ENCODE assay signal across 8 cellular contexts in the genomic region with DNA sequence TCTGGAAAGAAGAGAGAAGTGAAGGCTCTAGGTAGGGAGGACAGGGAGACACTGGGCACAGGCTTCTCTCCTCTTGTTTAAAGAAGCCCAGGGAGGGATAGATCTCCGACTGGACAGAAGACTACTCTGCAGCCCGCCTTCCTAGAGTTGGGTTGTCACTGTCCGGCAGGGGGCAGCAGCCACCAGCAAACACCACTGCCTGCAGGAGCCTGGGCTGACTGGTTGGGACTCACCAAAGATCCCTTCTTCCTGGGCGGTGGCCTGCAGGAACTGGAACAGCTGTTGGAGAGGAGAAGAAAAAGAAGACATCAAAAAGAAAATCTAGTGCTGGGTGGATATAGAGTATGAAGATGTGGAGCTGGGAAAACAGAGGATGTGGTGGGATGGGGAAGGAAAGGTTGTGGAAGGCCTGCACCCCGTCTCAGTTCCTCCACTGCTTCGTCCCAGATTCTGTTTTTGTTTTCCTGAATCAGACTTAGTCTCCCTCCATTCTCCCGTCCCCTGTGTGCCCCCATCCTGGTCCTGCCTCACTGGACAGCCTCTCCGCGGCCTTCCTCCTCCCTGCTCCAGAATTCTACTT. TPM values are rescaled to one million over a fixed set of nuclear protein-coding genes. Genes with fewer than 3 reads are reported as not detected.
A peak's percentile ranks its signal among the peaks of the same experiment; 100 is the strongest.
DNase-seq lines count a peak whose midpoint lies in the region; ATAC-seq, FAIRE-seq and TF ChIP-seq lines count a peak whose summit lies in the region.
"Not testable (repeated sequence)": the region's sequence is repeated elsewhere in the genome, so short reads cannot be mapped to it uniquely, and the experiment has no call there.

No MANE protein-coding gene starts in this region.

- not testable (repeated sequence) for H3K9me1 ChIP-seq in keratinocyte (ENCODE audit: control insufficient read depth, extremely low read depth, insufficient read depth, low read length)

- POLR2A ChIA-PET in activated CD4-positive, alpha-beta T cell treated with anti-CD3 and anti-CD28 coated beads for 36 hours (lab: Charles Lee), result not testable (repeated sequence)

- not testable (repeated sequence) for H3K9ac ChIP-seq in keratinocyte (ENCODE audit: control insufficient read depth, extremely low read depth, insufficient read depth, low read length)

- not testable (repeated sequence) for FAIRE-seq in keratinocyte (lab: Jason Lieb, UNC)

- peak; percentile 51 for DNase-seq in NCI-H69 (lab: John Stamatoyannopoulos, UW)
- DNase-seq in activated CD4-positive, alpha-beta T cell treated with anti-CD3 and anti-CD28 coated beads for 36 hours, result peak; percentile 83
- peak; percentile 86 for DNase-seq in cardiac fibroblast (ENCODE audit: low read depth in 2 of 2)
- DNase-seq in keratinocyte (ENCODE audit: low read depth, low spot score), result not testable (repeated sequence)
- DNase-seq in stimulated activated CD4-positive, alpha-beta T cell treated with anti-CD3 and anti-CD28 coated beads, Interleukin-12 subunit alpha, Interleukin-12 subunit beta, amount 100 ng/mL, for 4 hours, result peak; percentile 69

- H3K4me1 Mint-ChIP-seq in activated CD4-positive, alpha-beta T cell treated with anti-CD3 and anti-CD28 coated beads for 36 hours, result not testable (repeated sequence)

- not testable (repeated sequence) for H3K4me1 ChIP-seq in keratinocyte (ENCODE audit: control insufficient read depth, extremely low read depth, insufficient read depth, low read length)

- H3K27me3 ChIP-seq in keratinocyte (ENCODE audit: control insufficient read depth, extremely low read depth, insufficient read depth, low read length), result not testable (repeated sequence)

- H3K9me3 ChIP-seq in keratinocyte (ENCODE audit: control insufficient read depth, low read depth, low read length), result not testable (repeated sequence)

- H3K36me3 Mint-ChIP-seq in activated CD4-positive, alpha-beta T cell treated with anti-CD3 and anti-CD28 coated beads for 36 hours (ENCODE audit: low read depth), result not testable (repeated sequence)

- not testable (repeated sequence) for H3K4me3 Mint-ChIP-seq in activated CD4-positive, alpha-beta T cell treated with anti-CD3 and anti-CD28 coated beads for 36 hours

- not testable (repeated sequence) for H4K20me1 ChIP-seq in keratinocyte (ENCODE audit: control insufficient read depth, extremely low read depth, insufficient read depth, low read length)

- H3K9me3 Mint-ChIP-seq in activated CD4-positive, alpha-beta T cell treated with anti-CD3 and anti-CD28 coated beads for 36 hours (ENCODE audit: low read depth), result not testable (repeated sequence)

- not testable (repeated sequence) for H3K27ac ChIP-seq in C4-2B; keratinocyte (ENCODE audit: control insufficient read depth, insufficient read depth, low read length)

- not testable (repeated sequence) for H2AFZ ChIP-seq in keratinocyte (ENCODE audit: control insufficient read depth, low read length)

- CTCF ChIA-PET in activated CD4-positive, alpha-beta T cell treated with anti-CD3 and anti-CD28 coated beads for 36 hours (lab: Charles Lee), result interaction anchor here (0.7 kb wide), 1 partner anchor 11 kb away, joined by 3 read pairs; no protein-coding TSS in a partner anchor

- TF ChIP-seq CTCF in C4-2B (conservative IDR thresholded peaks at IDR 0.05) (peak; percentile 89), cardiac fibroblast (IDR thresholded peaks at IDR 0.05; ENCODE audit: low read depth, low read length) (peak; percentile 80), keratinocyte (optimal IDR thresholded peaks at IDR 0.05 in 1 of 3, IDR thresholded peaks at IDR 0.05 in 1 of 3, conservative IDR thresholded peaks at IDR 0.05 in 1 of 3; ENCODE audit: extremely low read depth in 1 of 3, insufficient read depth in 2 of 3, low read length in 3 of 3) (peak; percentile 46 to 87 (median 70))

- ATAC-seq in GM19397 (IDR thresholded peaks at IDR 0.05; ENCODE audit: unreplicated experiment), result peak; percentile 76
- ATAC-seq in HG03521 (IDR thresholded peaks at IDR 0.05; ENCODE audit: unreplicated experiment), result peak; percentile 74
- ATAC-seq in activated CD4-positive, alpha-beta T cell treated with anti-CD3 and anti-CD28 coated beads for 36 hours, result peak; percentile 92

- H3K36me3 ChIP-seq in keratinocyte (ENCODE audit: control insufficient read depth in 2 of 2, extremely low read depth in 1 of 2, insufficient read depth in 2 of 2, low read length in 2 of 2), result not testable (repeated sequence)

- not testable (repeated sequence) for H3K4me3 ChIP-seq in cardiac fibroblast (replicated peaks in 1 of 2; ENCODE audit: low read depth in 2 of 2, low read length in 2 of 2); keratinocyte (ENCODE audit: control insufficient read depth in 2 of 3, extremely low read depth in 1 of 3, insufficient read depth in 2 of 3, low read depth in 1 of 3, low read length in 3 of 3)

- intact Hi-C loops in activated CD4-positive, alpha-beta T cell treated with anti-CD3 and anti-CD28 coated beads for 36 hours (cut with DNase I, micrococcal nuclease), result not testable (repeated sequence)

- not testable (repeated sequence) for H3K4me2 ChIP-seq in keratinocyte (ENCODE audit: control insufficient read depth, extremely low read depth, insufficient read depth, low read depth, low read length)

- dilution Hi-C loops in keratinocyte (cut with MboI; ENCODE audit: extremely low pct_ligation_motif_present, low sequenced_read_pairs), result not testable (repeated sequence)

- not testable (repeated sequence) for H3K27me3 Mint-ChIP-seq in activated CD4-positive, alpha-beta T cell treated with anti-CD3 and anti-CD28 coated beads for 36 hours

- H3K27ac Mint-ChIP-seq in activated CD4-positive, alpha-beta T cell treated with anti-CD3 and anti-CD28 coated beads for 36 hours, result not testable (repeated sequence)

- not testable (repeated sequence) for H3K79me2 ChIP-seq in keratinocyte (ENCODE audit: control insufficient read depth, insufficient read depth, low read length)

RNA-seq across cellular contexts. Expression of a gene that starts 11.6 kb away (rescaled TPM):
- total RNA-seq in activated CD4-positive, alpha-beta T cell treated with anti-CD3 and anti-CD28 coated beads for 36 hours, result 10 to 100 TPM; 37.9 to 41.2 TPM
- polyA plus RNA-seq in keratinocyte, result 25.0 to 28.2 TPM (median 27.2 TPM) in 3 replicates
- 7.0 TPM for polyA plus RNA-seq in keratinocyte (2011; ENCODE audit: low read depth)
- 17.0 and 24.2 TPM in 2 replicates for polyA plus RNA-seq in keratinocyte (2011; cell fraction: cytosol; rRNA removed)
- 33.6 and 43.0 TPM in 2 replicates for polyA plus RNA-seq in keratinocyte (2011; cell fraction: nucleus; rRNA removed)
- polyA plus RNA-seq in keratinocyte (2012; ENCODE audit: low replicate concordance), result 14.5 and 21.1 TPM in 2 replicates
- 17.5 to 26.9 TPM (median 21.2 TPM) in 3 replicates for polyA minus RNA-seq in keratinocyte
- 27.2 TPM for polyA minus RNA-seq in keratinocyte (2011; cell fraction: cytosol; rRNA and poly(A)+ RNA removed)
- polyA minus RNA-seq in keratinocyte (2011; cell fraction: nucleus; rRNA and poly(A)+ RNA removed), result 9.4 and 14.2 TPM in 2 replicates
